Comparison of ENCODE assay signal across 16 cellular contexts in the genomic region with DNA sequence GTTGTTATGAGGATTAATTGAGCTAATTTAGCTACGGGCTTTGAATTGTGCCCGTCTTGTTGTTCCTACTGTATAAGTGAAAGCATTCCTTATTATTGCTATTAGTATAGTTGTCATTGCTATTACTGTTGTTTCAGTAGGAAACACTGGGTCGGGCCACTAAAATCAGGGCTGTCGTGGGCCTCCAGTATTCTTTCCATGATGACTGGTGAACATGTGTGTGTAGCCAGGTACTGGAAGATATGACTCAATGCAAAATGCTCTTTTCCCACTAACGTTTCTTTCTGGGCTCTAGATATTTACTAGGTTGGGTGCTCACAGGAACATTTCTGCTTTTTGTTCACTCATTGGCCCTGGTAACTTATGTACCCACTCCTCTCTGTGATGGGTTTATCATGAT.
"Had no signal": no experiment of that assay in that cellular context is flagged by ENCODE, and none has a peak within 500 bp of the region (broad histone marks: within the 10 kb centered on the region; RNA-seq: fewer than 3 reads in every experiment).

No MANE protein-coding gene starts in this region.

- H3K27me3 Mint-ChIP-seq: activated naive CD8-positive, alpha-beta T cell; central memory CD8-positive, alpha-beta T cell; T-cell had no signal

- H3K9me3 Mint-ChIP-seq: central memory CD8-positive, alpha-beta T cell; nephron progenitor cell; T-cell; T-helper 2 cell treated with Interferon-gamma antibody and Interleukin-4, amounts not matched to agents 5 μg/mL and 100 μg/mL, for 36 hours had no signal

- DNase-seq: activated CD4-positive, CD25-positive, alpha-beta regulatory T cell treated with anti-CD3 and anti-CD28 coated beads, Interleukin-2, amount 50 U/mL, for 72 hours; amniotic stem cell; effector memory CD4-positive, alpha-beta T cell; foreskin keratinocyte; left colon; mesenchymal stem cell; nephron progenitor cell; nucleus accumbens; right cardiac atrium; stimulated activated naive CD4-positive, alpha-beta T cell treated with Interleukin-2 at 50 U/mL for 16 hours; T-cell; tibial artery; WERI-Rb-1 had no signal

- H3K27ac Mint-ChIP-seq: activated naive CD8-positive, alpha-beta T cell; nephron progenitor cell; T-cell; T-helper 2 cell treated with Interferon-gamma antibody and Interleukin-4, amounts not matched to agents 5 μg/mL and 100 μg/mL, for 36 hours had no signal

- ATAC-seq: foreskin keratinocyte, left colon, right cardiac atrium, T-cell had no signal

- H3K36me3 Mint-ChIP-seq: T-cell had no signal

- H3K4me3 Mint-ChIP-seq: activated naive CD8-positive, alpha-beta T cell; central memory CD8-positive, alpha-beta T cell; nephron progenitor cell; T-cell; T-helper 2 cell treated with Interferon-gamma antibody and Interleukin-4, amounts not matched to agents 5 μg/mL and 100 μg/mL, for 36 hours had no signal
